In genomic region chr2:234973008-234973407, GRCh38 we compare ENCODE assay signal across 2 cellular contexts.
TF ChIP-seq lines count a peak whose summit lies in the region.

No MANE protein-coding gene starts in this region.

TF ChIP-seq in A549, 52 proteins besides CTCF, POLR2A, EP300 and RAD21 (continued from another document):
- TF ChIP-seq JUN (IDR thresholded peaks at IDR 0.05) (no peak), BHLHE40 (IDR thresholded peaks at IDR 0.05; ENCODE audit: low read depth, low read length) (no peak), KDM5A (IDR thresholded peaks at IDR 0.05) (no peak), HMGXB4 (CRISPR knock-in tag; IDR thresholded peaks at IDR 0.05; ENCODE audit: borderline replicate concordance) (no peak), JUNB (IDR thresholded peaks at IDR 0.05) (no peak), CEBPB (IDR thresholded peaks at IDR 0.05) (no peak), CHD4 (IDR thresholded peaks at IDR 0.05; ENCODE audit: borderline replicate concordance) (no peak), TP53 (CRISPR knock-in tag; IDR thresholded peaks at IDR 0.05) (no peak), HES2 (IDR thresholded peaks at IDR 0.05) (no peak), RARB (CRISPR knock-in tag; IDR thresholded peaks at IDR 0.05) (no peak)
- TF ChIP-seq, protein P1, sequence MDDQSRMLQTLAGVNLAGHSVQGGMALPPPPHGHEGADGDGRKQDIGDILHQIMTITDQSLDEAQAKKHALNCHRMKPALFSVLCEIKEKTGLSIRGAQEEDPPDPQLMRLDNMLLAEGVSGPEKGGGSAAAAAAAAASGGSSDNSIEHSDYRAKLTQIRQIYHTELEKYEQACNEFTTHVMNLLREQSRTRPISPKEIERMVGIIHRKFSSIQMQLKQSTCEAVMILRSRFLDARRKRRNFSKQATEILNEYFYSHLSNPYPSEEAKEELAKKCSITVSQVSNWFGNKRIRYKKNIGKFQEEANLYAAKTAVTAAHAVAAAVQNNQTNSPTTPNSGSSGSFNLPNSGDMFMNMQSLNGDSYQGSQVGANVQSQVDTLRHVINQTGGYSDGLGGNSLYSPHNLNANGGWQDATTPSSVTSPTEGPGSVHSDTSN (IDR thresholded peaks at IDR 0.05), result no peak

TF ChIP-seq in IMR-90, 13 proteins besides CTCF, POLR2A, EP300 and RAD21 (continued from another document):
- no peak for TF ChIP-seq ELK1 (IDR thresholded peaks at IDR 0.05; ENCODE audit: borderline replicate concordance, low read depth, low read length)
- no peak for TF ChIP-seq MAZ (IDR thresholded peaks at IDR 0.05; ENCODE audit: borderline replicate concordance, low read depth, low read length)
